In the genomic region with DNA sequence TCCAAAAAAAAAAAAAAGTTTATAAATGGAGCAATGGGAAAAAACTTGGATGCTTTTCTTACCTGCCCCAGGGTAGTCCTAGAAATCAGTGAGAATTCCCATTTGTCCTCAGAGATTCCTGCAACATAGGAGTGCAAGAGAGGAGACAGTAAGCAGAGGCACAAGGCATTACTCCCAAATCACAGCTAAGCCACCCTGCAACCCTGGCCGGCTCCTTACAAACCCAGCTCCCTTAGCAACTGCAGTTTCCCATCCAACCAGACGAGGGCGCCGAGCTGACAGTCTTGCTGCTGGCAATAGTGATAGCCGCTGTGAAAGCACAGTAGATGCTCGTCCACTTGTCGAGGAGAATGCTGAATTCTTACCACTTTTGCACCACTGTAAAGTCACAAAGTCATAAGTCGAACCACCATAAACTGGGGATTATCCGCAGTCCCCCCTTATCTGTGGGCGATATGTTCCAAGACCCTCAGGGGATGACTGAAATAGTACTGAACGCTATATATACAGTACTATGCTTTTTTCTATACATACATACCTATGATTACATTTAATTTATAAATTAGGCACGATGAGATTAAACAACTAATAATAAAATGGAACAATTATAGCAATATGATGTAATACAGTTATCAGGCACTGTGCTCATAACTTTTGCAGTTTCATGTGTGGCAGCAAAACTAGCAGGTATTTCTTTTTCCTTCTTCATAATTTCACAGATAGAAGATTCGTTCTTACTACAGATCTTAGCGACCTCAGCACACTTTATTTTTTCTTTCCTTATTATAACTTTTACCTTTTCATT, we compare ENCODE assay signal across 8 cellular contexts. TPM values are rescaled to one million over a fixed set of nuclear protein-coding genes. Genes with fewer than 3 reads are reported as not detected.
A peak's percentile ranks its signal among the peaks of the same experiment; 100 is the strongest.
DNase-seq lines count a peak whose midpoint lies in the region; ATAC-seq and TF ChIP-seq lines count a peak whose summit lies in the region.

No MANE protein-coding gene starts in this region.

- ATAC-seq in GM19324 (IDR thresholded peaks at IDR 0.05; ENCODE audit: low FRiP score, unreplicated experiment), result peak; percentile 56
- ATAC-seq in T-cell (replicated peaks in 1 of 4), result peak; percentile 92 to 97 (median 94)
- peak; percentile 86 for ATAC-seq in activated naive CD8-positive, alpha-beta T cell treated with anti-CD3 and anti-CD28 coated beads, Interleukin-2, amount 50 U/mL, for 24 hours
- ATAC-seq in left cardiac atrium, result peak; percentile 86 to 88
- no peak for ATAC-seq in GM18861 (IDR thresholded peaks at IDR 0.05; ENCODE audit: unreplicated experiment)

- CTCF ChIA-PET in AG04449 (lab: Yijun Ruan, JAX), result interaction anchor here (0.6 to 3.8 kb wide), 39 partner anchors 9 to 342 kb away, joined by 3 to 53 read pairs (median 4); partner anchors contain the start of genes CNR2, FUCA1, LYPLA2 and MYOM3
- CTCF ChIA-PET in T-cell (lab: Charles Lee), result interaction anchor here (0.6 to 2.7 kb wide), 15 partner anchors 9 to 346 kb away, joined by 3 to 24 read pairs (median 4); partner anchors contain the start of gene ELOA (in 1 of the 2)

- H3K9me3 Mint-ChIP-seq in T-cell, result no peaks in the 10 kb centered on the region
- H3K9me3 Mint-ChIP-seq in activated naive CD8-positive, alpha-beta T cell treated with anti-CD3 and anti-CD28 coated beads, Interleukin-2, amount 50 U/mL, for 24 hours, result no peaks in the 10 kb centered on the region

- intact Hi-C loops in left cardiac atrium (cut with DNase I), result loop anchor here in 1 of 2 donors (5.0 kb wide), 2 partner anchors 95 to 145 kb away; partner anchors contain the start of gene FUCA1

- no peaks in the 10 kb centered on the region for H3K27me3 Mint-ChIP-seq in T-cell
- no peaks in the 10 kb centered on the region for H3K27me3 Mint-ChIP-seq in activated naive CD8-positive, alpha-beta T cell treated with anti-CD3 and anti-CD28 coated beads, Interleukin-2, amount 50 U/mL, for 24 hours

- H3K4me3 Mint-ChIP-seq in T-cell, result no peak overlapping the region
- H3K4me3 Mint-ChIP-seq in activated naive CD8-positive, alpha-beta T cell treated with anti-CD3 and anti-CD28 coated beads, Interleukin-2, amount 50 U/mL, for 24 hours, result no peak overlapping the region

- no peak overlapping the region for H3K27ac Mint-ChIP-seq in T-cell
- no peak overlapping the region for H3K27ac Mint-ChIP-seq in activated naive CD8-positive, alpha-beta T cell treated with anti-CD3 and anti-CD28 coated beads, Interleukin-2, amount 50 U/mL, for 24 hours

- peaks cover 8 to 27% (median 26%) of the 10 kb centered on the region in 3 donors for H3K4me1 Mint-ChIP-seq in T-cell
- peaks cover 26% of the 10 kb centered on the region for H3K4me1 Mint-ChIP-seq in activated naive CD8-positive, alpha-beta T cell treated with anti-CD3 and anti-CD28 coated beads, Interleukin-2, amount 50 U/mL, for 24 hours

- TF ChIP-seq CTCF in AG04449 (IDR thresholded peaks at IDR 0.05; ENCODE audit: insufficient read depth, low read length, missing control alignments) (peak; percentile 98), retinal pigment epithelial cell (conservative IDR thresholded peaks at IDR 0.05; ENCODE audit: low read depth, low read length) (peak; percentile 98)

- H3K4me3 ChIP-seq in AG04449 (ENCODE audit: low read depth, low read length) (no peak overlapping the region), retinal pigment epithelial cell (ENCODE audit: low read length) (no peak overlapping the region)

- H3K36me3 Mint-ChIP-seq in T-cell, result no peaks in the 10 kb centered on the region
- H3K36me3 Mint-ChIP-seq in activated naive CD8-positive, alpha-beta T cell treated with anti-CD3 and anti-CD28 coated beads, Interleukin-2, amount 50 U/mL, for 24 hours (ENCODE audit: low read depth), result no peaks in the 10 kb centered on the region

- POLR2A ChIA-PET in AG04449 (lab: Yijun Ruan, JAX), result interaction anchor here (1.5 kb wide), 1 partner anchor 18 kb away, joined by 3 read pairs; no protein-coding TSS in a partner anchor
- POLR2A ChIA-PET in T-cell (lab: Charles Lee), result interaction anchor here (0.6 to 0.8 kb wide), 2 partner anchors 13 to 15 kb away, joined by 4 to 10 read pairs; no protein-coding TSS in a partner anchor

- no peak for DNase-seq in AG04449 (ENCODE audit: low read depth, low spot score)
- DNase-seq in NCI-H146 (lab: John Stamatoyannopoulos, UW), result peak; percentile 50
- DNase-seq in T-cell, result peak; percentile 61 to 87 (median 79)
- peak; percentile 90 for DNase-seq in activated naive CD8-positive, alpha-beta T cell treated with anti-CD3 and anti-CD28 coated beads, Interleukin-2, amount 50 U/mL, for 24 hours
- DNase-seq in left cardiac atrium, result peak; percentile 88
- DNase-seq in retinal pigment epithelial cell (ENCODE audit: low read depth), result no peak

RNA-seq across cellular contexts. Expression of gene PITHD1, which starts 6.0 kb away (rescaled TPM):
- total RNA-seq in T-cell (10 to 100 TPM; 60.7 to 87.1 (median 70.8) TPM), left cardiac atrium (10 to 100 TPM; 34.9 to 39.6 TPM)

RNA-seq across cellular contexts. Expression of gene LYPLA2, which starts 18.7 kb away (rescaled TPM):
- total RNA-seq in T-cell (10 to 100 TPM; 47.8 to 70.9 (median 67.6) TPM), left cardiac atrium (10 to 100 TPM; 32.3 to 36.4 TPM)

RNA-seq across cellular contexts. Expression of gene GALE, which starts 28.3 kb away (rescaled TPM):
- total RNA-seq in T-cell (10 to 100 TPM in 3 of 5 donors, 1 to 10 TPM in 2; 7.5 to 16.5 (median 12.6) TPM), left cardiac atrium (10 to 100 TPM in 1 of 2 donors, 1 to 10 TPM in 1; 9.7 to 16.0 TPM)

RNA-seq across cellular contexts. Expression of gene ELOA, which starts 29.0 kb away (rescaled TPM):
- total RNA-seq in T-cell, result 10 to 100 TPM; 26.0 to 32.8 (median 27.6) TPM
- 10 to 100 TPM; 30.0 to 30.2 TPM for total RNA-seq in left cardiac atrium

RNA-seq across cellular contexts. Expression of gene HMGCL, which starts 53.0 kb away (rescaled TPM):
- 10 to 100 TPM; 14.5 to 39.0 (median 32.9) TPM for total RNA-seq in T-cell
- 10 to 100 TPM; 23.1 to 23.4 TPM for total RNA-seq in left cardiac atrium

Comparison
In these comparisons a context has a peak if more than half of its experiments do, and no peak if none do; other contexts are left out.
1. DNase-seq: peak in NCI-H146 (single experiment), T-cell (34 of 34), activated naive CD8-positive, alpha-beta T cell treated with anti-CD3 and anti-CD28 coated beads, Interleukin-2, amount 50 U/mL, for 24 hours (single experiment) and left cardiac atrium (single experiment); none in AG04449 (single experiment) and retinal pigment epithelial cell (single experiment).